ENCODE assay signal across 10 cellular contexts in genomic region chr2:143939976-143940375, GRCh38.
A peak's percentile ranks its signal among the peaks of the same experiment; 100 is the strongest.
DNase-seq lines count a peak whose midpoint lies in the region; ATAC-seq and TF ChIP-seq lines count a peak whose summit lies in the region.
"Had no signal": no experiment of that assay in that cellular context is flagged by ENCODE, and none has a peak within 500 bp of the region (broad histone marks: within the 10 kb centered on the region; RNA-seq: fewer than 3 reads in every experiment).

No MANE protein-coding gene starts in this region.

- no peak overlapping the region for H2BK5ac ChIP-seq in mesenchymal stem cell (ENCODE audit: low read depth, low read length, poor library complexity, severe bottlenecking)

- no peak overlapping the region for H3K4ac ChIP-seq in mesenchymal stem cell (ENCODE audit: low read depth in 1 of 2, low read length in 2 of 2)

- POLR2A ChIA-PET in WTC11 (lab: Charles Lee), result no interaction called here

- H2BK15ac ChIP-seq in mesenchymal stem cell (ENCODE audit: low read depth, poor library complexity, severe bottlenecking), result no peak overlapping the region

- no peaks in the 10 kb centered on the region for H3K79me1 ChIP-seq in mesenchymal stem cell (replicated peaks; ENCODE audit: low read length, poor library complexity, severe bottlenecking)

- no peak for TF ChIP-seq POLR2A in tibial nerve (IDR thresholded peaks at IDR 0.05)

- DNase-seq in M059J (ENCODE audit: low read depth) (peak; percentile 2), choroid plexus epithelial cell (ENCODE audit: low read depth) (peak; percentile 53), mesenchymal stem cell (no peak), tibial nerve (ENCODE audit: low spot score in 2 of 2) (no peak), WTC11 (ENCODE audit: low spot score) (no peak), NCI-H2227 (lab: John Stamatoyannopoulos, UW; ENCODE audit: unreplicated experiment) (no peak)
- no peak for DNase-seq in activated CD4-positive, CD25-positive, alpha-beta regulatory T cell treated with anti-CD3 and anti-CD28 coated beads, Interleukin-2, amount 50 U/mL, for 72 hours
- DNase-seq: amygdala; CD4-positive, alpha-beta T cell; effector memory CD4-positive, alpha-beta T cell had no signal

- no peak overlapping the region for H2AFZ ChIP-seq in mesenchymal stem cell (ENCODE audit: low read depth, low read length)

- H3K4me1 ChIP-seq in mesenchymal stem cell (ENCODE audit: control insufficient read depth, insufficient read depth, low read depth, low read length) (peaks cover 8% of the 10 kb centered on the region), tibial nerve (peaks cover 0 to 42% (median 5%) of the 10 kb centered on the region in 4 donors)

- H2BK12ac ChIP-seq in mesenchymal stem cell (ENCODE audit: low read length in 2 of 2), result no peak overlapping the region

- no peak overlapping the region for H4K91ac ChIP-seq in mesenchymal stem cell (ENCODE audit: low read length)

- no peak overlapping the region for H4K8ac ChIP-seq in mesenchymal stem cell (ENCODE audit: low read length)

- peak overlapping the region; percentile 3 for H3K9ac ChIP-seq in mesenchymal stem cell (ENCODE audit: low read length)

- H3K36me3 ChIP-seq in mesenchymal stem cell (ENCODE audit: control insufficient read depth in 1 of 2, insufficient read depth in 2 of 2, low read depth in 1 of 2, low read length in 2 of 2) (no peaks in the 10 kb centered on the region), tibial nerve (peaks cover 0 to 17% (median 0%) of the 10 kb centered on the region in 3 donors)

- no peaks in the 10 kb centered on the region for H3K9me3 Mint-ChIP-seq in WTC11
- H3K9me3 Mint-ChIP-seq: CD4-positive, alpha-beta T cell had no signal

- no peak overlapping the region for H3K4me2 ChIP-seq in mesenchymal stem cell (ENCODE audit: low read length, poor library complexity, severe bottlenecking)

- no peak overlapping the region for H2BK120ac ChIP-seq in mesenchymal stem cell (ENCODE audit: low read depth, low read length)

- H3K18ac ChIP-seq in mesenchymal stem cell (ENCODE audit: low read depth in 1 of 2, low read length in 2 of 2), result no peak overlapping the region

- H3K9me3 ChIP-seq in mesenchymal stem cell (ENCODE audit: control insufficient read depth, low read length) (no peaks in the 10 kb centered on the region), tibial nerve (no peaks in the 10 kb centered on the region)

- H3K27me3 ChIP-seq in mesenchymal stem cell (ENCODE audit: control insufficient read depth in 1 of 2, insufficient read depth in 1 of 2, low read length in 2 of 2), result peaks cover 0 to 5% of the 10 kb centered on the region in 2 experiments
- no peaks in the 10 kb centered on the region for H3K27me3 ChIP-seq in tibial nerve

- H3K4me3 ChIP-seq in choroid plexus epithelial cell (ENCODE audit: low read depth, low read length) (no peak overlapping the region), mesenchymal stem cell (ENCODE audit: insufficient read depth in 1 of 2, low read depth in 1 of 2, low read length in 2 of 2) (no peak overlapping the region), tibial nerve (no peak overlapping the region)

- TF ChIP-seq EP300 in tibial nerve (IDR thresholded peaks at IDR 0.05), result no peak

- H3K36me3 Mint-ChIP-seq in WTC11, result no peaks in the 10 kb centered on the region

- 87% methylated on average over 3 of the region's 5 CpGs for WGBS in mesenchymal stem cell
- 22 to 32% methylated on average over 5 of the region's 5 CpGs for WGBS in tibial nerve, 2 donors

- H3K4me1 Mint-ChIP-seq in WTC11, result peaks cover 49% of the 10 kb centered on the region

- TF ChIP-seq CTCF in choroid plexus epithelial cell (conservative IDR thresholded peaks at IDR 0.05; ENCODE audit: low read depth, low read length) (no peak), tibial nerve (IDR thresholded peaks at IDR 0.05) (no peak), WTC11 (IDR thresholded peaks at IDR 0.05) (no peak)

- ATAC-seq in WTC11, result no peak

- H2AK5ac ChIP-seq in mesenchymal stem cell (ENCODE audit: low read length, severe bottlenecking), result no peak overlapping the region

- no peak overlapping the region for H3K14ac ChIP-seq in mesenchymal stem cell (ENCODE audit: low read length in 2 of 2)

- no peak overlapping the region for H3K23ac ChIP-seq in mesenchymal stem cell (ENCODE audit: low read length in 2 of 2)

- CTCF ChIA-PET in WTC11 (lab: Charles Lee), result no interaction called here

- no peak overlapping the region for H3K27ac ChIP-seq in mesenchymal stem cell (ENCODE audit: low read length, poor library complexity, severe bottlenecking)
- peak overlapping the region; percentile 66 to 94 (median 83) for H3K27ac ChIP-seq in tibial nerve

- peaks cover 38% of the 10 kb centered on the region for H3K27me3 Mint-ChIP-seq in WTC11 (ENCODE audit: low read depth)

- H3K27ac Mint-ChIP-seq in WTC11, result no peak overlapping the region
- H3K27ac Mint-ChIP-seq: CD4-positive, alpha-beta T cell had no signal

- no peak overlapping the region for H3K4me3 Mint-ChIP-seq in WTC11
- H3K4me3 Mint-ChIP-seq: CD4-positive, alpha-beta T cell had no signal

TF ChIP-seq in WTC11, 78 proteins besides CTCF, POLR2A, EP300 and RAD21 (continues in another document):
- no peak for TF ChIP-seq MAX (CRISPR knock-in tag; IDR thresholded peaks at IDR 0.05)
- TF ChIP-seq TEAD4 (CRISPR knock-in tag; IDR thresholded peaks at IDR 0.05), result no peak
- no peak for TF ChIP-seq SOX15 (CRISPR knock-in tag; IDR thresholded peaks at IDR 0.05)
- no peak for TF ChIP-seq AFF4 (CRISPR knock-in tag; IDR thresholded peaks at IDR 0.05; ENCODE audit: borderline replicate concordance)
- no peak for TF ChIP-seq GTF2I (CRISPR knock-in tag; conservative IDR thresholded peaks at IDR 0.05)
- TF ChIP-seq JUN (CRISPR knock-in tag; IDR thresholded peaks at IDR 0.05), result no peak
- TF ChIP-seq TEAD1 (CRISPR knock-in tag; IDR thresholded peaks at IDR 0.05), result no peak
- TF ChIP-seq SMAD3 (CRISPR knock-in tag; IDR thresholded peaks at IDR 0.05; ENCODE audit: borderline replicate concordance), result no peak
- TF ChIP-seq ELF4 (CRISPR knock-in tag; IDR thresholded peaks at IDR 0.05; ENCODE audit: low read depth), result no peak
- no peak for TF ChIP-seq JAZF1 (CRISPR knock-in tag; IDR thresholded peaks at IDR 0.05)
- TF ChIP-seq GRHL2 (CRISPR knock-in tag; IDR thresholded peaks at IDR 0.05; ENCODE audit: insufficient replicate concordance, severe bottlenecking), result no peak
- no peak for TF ChIP-seq MXD4 (CRISPR knock-in tag; IDR thresholded peaks at IDR 0.05; ENCODE audit: borderline replicate concordance)
- TF ChIP-seq ZNF121 (CRISPR knock-in tag; IDR thresholded peaks at IDR 0.05), result no peak
- TF ChIP-seq CREB1 (CRISPR knock-in tag; IDR thresholded peaks at IDR 0.05), result no peak
- TF ChIP-seq ZNF219 (CRISPR knock-in tag; IDR thresholded peaks at IDR 0.05; ENCODE audit: borderline replicate concordance), result no peak

Comparison
In these comparisons a context has a peak if more than half of its experiments do, and no peak if none do; other contexts are left out.
1. DNase-seq: peak in M059J (single experiment) and choroid plexus epithelial cell (single experiment); none in mesenchymal stem cell (single experiment), tibial nerve (0 of 2), WTC11 (single experiment), NCI-H2227 (single experiment) and activated CD4-positive, CD25-positive, alpha-beta regulatory T cell treated with anti-CD3 and anti-CD28 coated beads, Interleukin-2, amount 50 U/mL, for 72 hours (single experiment).